Comparison of ENCODE assay signal across 8 cellular contexts in genomic region chr6:30614044-30614842, GRCh38. TPM values are rescaled to one million over a fixed set of nuclear protein-coding genes. Genes with fewer than 3 reads are reported as not detected.
A peak's percentile ranks its signal among the peaks of the same experiment; 100 is the strongest.
DNase-seq lines count a peak whose midpoint lies in the region; ATAC-seq lines count a peak whose summit lies in the region.

No MANE protein-coding gene starts in this region.

- H3K9ac ChIP-seq in iPS-20b (ENCODE audit: low read depth, low read length), result peak overlapping the region; percentile 98

- no peaks in the 10 kb centered on the region for H3K27me3 ChIP-seq in iPS-20b (ENCODE audit: insufficient read depth, low read length)

- intact Hi-C loops in activated CD4-positive, alpha-beta T cell treated with anti-CD3 and anti-CD28 coated beads for 36 hours (cut with DNase I, micrococcal nuclease), result loop anchor here (2.0 to 10.0 kb wide), 4 partner anchors 59 to 1051 kb away; partner anchors contain the start of genes ATP6V1G2 (in 1 of the 2), C6orf47 (in 1 of the 2), CSNK2B (in 1 of the 2) and DDX39B (in 1 of the 2)

- peak overlapping the region; percentile 83 for H3K4me3 ChIP-seq in iPS-20b (ENCODE audit: low read length)

- no peaks in the 10 kb centered on the region for H3K9me3 ChIP-seq in iPS-20b (ENCODE audit: insufficient read depth, low read depth, low read length)

- peak overlapping the region; percentile 97 for H3K4me3 Mint-ChIP-seq in activated CD4-positive, alpha-beta T cell treated with anti-CD3 and anti-CD28 coated beads for 36 hours
- peak overlapping the region; percentile 91 for H3K4me3 Mint-ChIP-seq in activated CD4-positive, alpha-beta memory T cell treated with anti-CD3 and anti-CD28 coated beads, Interleukin-2, amount 10 ng/mL, durations not matched to agents 7 days and 5 days

- peak overlapping the region; percentile 98 for H3K27ac Mint-ChIP-seq in activated CD4-positive, alpha-beta T cell treated with anti-CD3 and anti-CD28 coated beads for 36 hours
- peak overlapping the region; percentile 96 for H3K27ac Mint-ChIP-seq in activated CD4-positive, alpha-beta memory T cell treated with anti-CD3 and anti-CD28 coated beads, Interleukin-2, amount 10 ng/mL, durations not matched to agents 7 days and 5 days

- ATAC-seq in activated CD4-positive, alpha-beta T cell treated with anti-CD3 and anti-CD28 coated beads for 36 hours, result no peak

- peaks cover 16% of the 10 kb centered on the region for H3K4me1 ChIP-seq in iPS-20b (ENCODE audit: insufficient read depth, low read length)

- in situ Hi-C loops in ACHN (cut with HindIII; ENCODE audit: low pct_ligation_motif_present, low pct_unique_long_range_greater_than_20kb, low sequenced_read_pairs), result no loop called here

- H3K27me3 Mint-ChIP-seq in activated CD4-positive, alpha-beta T cell treated with anti-CD3 and anti-CD28 coated beads for 36 hours, result no peaks in the 10 kb centered on the region
- H3K27me3 Mint-ChIP-seq in activated CD4-positive, alpha-beta memory T cell treated with anti-CD3 and anti-CD28 coated beads, Interleukin-2, amount 10 ng/mL, durations not matched to agents 7 days and 5 days, result no peaks in the 10 kb centered on the region

- peaks cover 83% of the 10 kb centered on the region for H3K36me3 Mint-ChIP-seq in activated CD4-positive, alpha-beta T cell treated with anti-CD3 and anti-CD28 coated beads for 36 hours (ENCODE audit: low read depth)
- peaks cover 78% of the 10 kb centered on the region for H3K36me3 Mint-ChIP-seq in activated CD4-positive, alpha-beta memory T cell treated with anti-CD3 and anti-CD28 coated beads, Interleukin-2, amount 10 ng/mL, durations not matched to agents 7 days and 5 days (ENCODE audit: low read depth)

- H3K4me1 Mint-ChIP-seq in activated CD4-positive, alpha-beta T cell treated with anti-CD3 and anti-CD28 coated beads for 36 hours, result peaks cover 51% of the 10 kb centered on the region
- H3K4me1 Mint-ChIP-seq in activated CD4-positive, alpha-beta memory T cell treated with anti-CD3 and anti-CD28 coated beads, Interleukin-2, amount 10 ng/mL, durations not matched to agents 7 days and 5 days, result peaks cover 63% of the 10 kb centered on the region

- no peaks in the 10 kb centered on the region for H3K9me3 Mint-ChIP-seq in activated CD4-positive, alpha-beta T cell treated with anti-CD3 and anti-CD28 coated beads for 36 hours (ENCODE audit: low read depth)
- no peaks in the 10 kb centered on the region for H3K9me3 Mint-ChIP-seq in activated CD4-positive, alpha-beta memory T cell treated with anti-CD3 and anti-CD28 coated beads, Interleukin-2, amount 10 ng/mL, durations not matched to agents 7 days and 5 days

- no peak for DNase-seq in activated CD4-positive, alpha-beta T cell treated with anti-CD3 and anti-CD28 coated beads for 36 hours
- DNase-seq in activated CD4-positive, alpha-beta T cell treated with anti-CD3 and anti-CD28 coated beads, Interleukin-2, amount 50 U/mL, for 4 hours, result no peak
- no peak for DNase-seq in activated CD4-positive, alpha-beta memory T cell treated with anti-CD3 and anti-CD28 coated beads, Interleukin-2, amount 10 ng/mL, durations not matched to agents 7 days and 5 days
- DNase-seq in superior temporal gyrus (ENCODE audit: extremely low spot score), result peak; percentile 61
- no peak for DNase-seq in ACHN
- DNase-seq in NCI-H2171 (lab: John Stamatoyannopoulos, UW), result no peak
- no peak for DNase-seq in NCI-H1105 treated with DMSO at 0.1 percent for 48 hours (lab: John Stamatoyannopoulos, UW)

- peak overlapping the region; percentile 74 for H3K27ac ChIP-seq in iPS-20b (ENCODE audit: low read length)

- CTCF ChIA-PET in activated CD4-positive, alpha-beta T cell treated with anti-CD3 and anti-CD28 coated beads for 36 hours (lab: Charles Lee), result interaction anchor here (0.7 to 3.8 kb wide), 20 partner anchors 16 to 900 kb away, joined by 3 to 39 read pairs (median 4); partner anchors contain the start of gene MDC1
- CTCF ChIA-PET in activated CD4-positive, alpha-beta memory T cell treated with anti-CD3 and anti-CD28 coated beads, Interleukin-2, amount 10 ng/mL, durations not matched to agents 7 days and 5 days (lab: Charles Lee), result interaction anchor here (0.6 to 4.2 kb wide), 21 partner anchors 11 to 855 kb away, joined by 3 to 37 read pairs (median 7); partner anchors contain the start of genes DHX16 and MDC1

- POLR2A ChIA-PET in activated CD4-positive, alpha-beta T cell treated with anti-CD3 and anti-CD28 coated beads for 36 hours (lab: Charles Lee), result interaction anchor here (0.6 to 2.1 kb wide), 21 partner anchors 12 to 1050 kb away, joined by 3 to 28 read pairs (median 6); partner anchors contain the start of genes ABCF1, C6orf136, DDX39B and GNL1
- POLR2A ChIA-PET in activated CD4-positive, alpha-beta memory T cell treated with anti-CD3 and anti-CD28 coated beads, Interleukin-2, amount 10 ng/mL, durations not matched to agents 7 days and 5 days (lab: Charles Lee), result interaction anchor here (0.6 to 4.8 kb wide), 39 partner anchors 9 to 880 kb away, joined by 3 to 97 read pairs (median 5); partner anchors contain the start of genes ABCF1, ATAT1, C6orf136 and DHX16

- H3K36me3 ChIP-seq in iPS-20b (ENCODE audit: insufficient read depth, low read depth, low read length), result peaks cover 63% of the 10 kb centered on the region

RNA-seq across cellular contexts. Expression of gene PPP1R10, which starts 2.8 kb away (rescaled TPM):
- total RNA-seq in activated CD4-positive, alpha-beta T cell treated with anti-CD3 and anti-CD28 coated beads for 36 hours, result 10 to 100 TPM; 75.6 to 100.0 TPM
- total RNA-seq in activated CD4-positive, alpha-beta memory T cell treated with anti-CD3 and anti-CD28 coated beads, Interleukin-2, amount 10 ng/mL, durations not matched to agents 7 days and 5 days, result 100 to 1,000 TPM in 1 of 2 experiments, 10 to 100 TPM in 1; 96.1 to 103 TPM

RNA-seq across cellular contexts. Expression of gene MRPS18B, which starts 3.4 kb away (rescaled TPM):
- total RNA-seq in activated CD4-positive, alpha-beta T cell treated with anti-CD3 and anti-CD28 coated beads for 36 hours, result 100 to 1,000 TPM; 111 to 114 TPM
- total RNA-seq in activated CD4-positive, alpha-beta memory T cell treated with anti-CD3 and anti-CD28 coated beads, Interleukin-2, amount 10 ng/mL, durations not matched to agents 7 days and 5 days, result 10 to 100 TPM; 42.4 to 42.8 TPM

RNA-seq across cellular contexts. Expression of gene ATAT1, which starts 12.4 kb away (rescaled TPM):
- 1 to 10 TPM; 7.1 to 9.2 TPM for total RNA-seq in activated CD4-positive, alpha-beta T cell treated with anti-CD3 and anti-CD28 coated beads for 36 hours
- total RNA-seq in activated CD4-positive, alpha-beta memory T cell treated with anti-CD3 and anti-CD28 coated beads, Interleukin-2, amount 10 ng/mL, durations not matched to agents 7 days and 5 days, result 1 to 10 TPM; 6.3 to 8.0 TPM

RNA-seq across cellular contexts. Expression of gene C6orf136, which starts 32.7 kb away (rescaled TPM):
- 10 to 100 TPM; 26.5 to 30.8 TPM for total RNA-seq in activated CD4-positive, alpha-beta T cell treated with anti-CD3 and anti-CD28 coated beads for 36 hours
- total RNA-seq in activated CD4-positive, alpha-beta memory T cell treated with anti-CD3 and anti-CD28 coated beads, Interleukin-2, amount 10 ng/mL, durations not matched to agents 7 days and 5 days, result 10 to 100 TPM; 21.7 to 24.4 TPM

RNA-seq across cellular contexts. Expression of gene ABCF1, which starts 43.0 kb away (rescaled TPM):
- total RNA-seq in activated CD4-positive, alpha-beta T cell treated with anti-CD3 and anti-CD28 coated beads for 36 hours, result 100 to 1,000 TPM in 1 of 2 experiments, 10 to 100 TPM in 1; 100.0 to 105 TPM
- 10 to 100 TPM; 64.3 to 65.2 TPM for total RNA-seq in activated CD4-positive, alpha-beta memory T cell treated with anti-CD3 and anti-CD28 coated beads, Interleukin-2, amount 10 ng/mL, durations not matched to agents 7 days and 5 days
